Comparison of ENCODE assay signal across 18 cellular contexts in genomic region chr4:6721121-6721520, GRCh38. TPM values are rescaled to one million over a fixed set of nuclear protein-coding genes. Genes with fewer than 3 reads are reported as not detected.
A peak's percentile ranks its signal among the peaks of the same experiment; 100 is the strongest.
DNase-seq lines count a peak whose midpoint lies in the region; ATAC-seq lines count a peak whose summit lies in the region.
"Had no signal": no experiment of that assay in that cellular context is flagged by ENCODE, and none has a peak within 500 bp of the region (broad histone marks: within the 10 kb centered on the region; RNA-seq: fewer than 3 reads in every experiment).

No MANE protein-coding gene starts in this region.

- H3K27ac ChIP-seq in cingulate gyrus (ENCODE audit: low read depth, low read length), result peak overlapping the region; percentile 81
- H3K27ac ChIP-seq in aorta (ENCODE audit: low read depth in 1 of 2, low read length in 2 of 2), result no peak overlapping the region
- H3K27ac ChIP-seq: Peyer's patch had no signal

- H3K9me3 Mint-ChIP-seq in T-helper 2 cell treated with Interferon-gamma antibody and Interleukin-4, amounts not matched to agents 5 μg/mL and 100 μg/mL, for 36 hours, result no peaks in the 10 kb centered on the region
- H3K9me3 Mint-ChIP-seq in stimulated activated effector memory CD8-positive, alpha-beta T cell treated with anti-CD3 and anti-CD28 coated beads, Interleukin-12 subunit alpha, Interleukin-12 subunit beta, amount 100 ng/mL, for 72 hours, result no peaks in the 10 kb centered on the region

- H3K4me3 ChIP-seq in H7 (ENCODE audit: insufficient read depth, low read depth, low read length) (no peak overlapping the region), aorta (ENCODE audit: low read length in 2 of 2) (no peak overlapping the region)
- H3K4me3 ChIP-seq: Peyer's patch had no signal

- H3K27me3 ChIP-seq in H7 (ENCODE audit: control insufficient read depth, insufficient read depth, low read length) (no peaks in the 10 kb centered on the region), aorta (ENCODE audit: control insufficient read depth in 1 of 2, insufficient read depth in 2 of 2, low read length in 1 of 2) (no peaks in the 10 kb centered on the region)
- H3K27me3 ChIP-seq: Peyer's patch had no signal

- intact Hi-C loops in aorta (cut with DNase I), result loop anchor here in 1 of 2 donors (2.0 to 10.0 kb wide), 2 partner anchors 154 to 354 kb away; no protein-coding TSS in a partner anchor

- no peak for DNase-seq in T-helper 2 cell treated with Interferon-gamma antibody and Interleukin-4, amounts not matched to agents 5 μg/mL and 100 μg/mL, for 36 hours (ENCODE audit: low spot score)
- no peak for DNase-seq in T-helper 2 cell
- DNase-seq in H7, result peak; percentile 30
- DNase-seq in stimulated activated effector memory CD8-positive, alpha-beta T cell treated with anti-CD3 and anti-CD28 coated beads, Interleukin-12 subunit alpha, Interleukin-12 subunit beta, amount 100 ng/mL, for 72 hours (ENCODE audit: low spot score in 2 of 2), result no peak
- DNase-seq in NOMO-1 (lab: John Stamatoyannopoulos, UW; ENCODE audit: unreplicated experiment in 2 of 2), result no peak
- no peak for DNase-seq in SW 1271 (lab: John Stamatoyannopoulos, UW)
- no peak for DNase-seq in aorta
- DNase-seq: 8988T, DMS79 treated with DMSO at 0.1 percent for 48 hours, NCI-H187, NCI-H226, NCI-H524 treated with DMSO at 0.1 percent for 48 hours, Peyer's patch, SHP77 had no signal

- H3K27me3 Mint-ChIP-seq in T-helper 2 cell treated with Interferon-gamma antibody and Interleukin-4, amounts not matched to agents 5 μg/mL and 100 μg/mL, for 36 hours (ENCODE audit: low read depth), result no peaks in the 10 kb centered on the region

- no peak for ATAC-seq in stimulated activated effector memory CD8-positive, alpha-beta T cell treated with anti-CD3 and anti-CD28 coated beads, Interleukin-12 subunit alpha, Interleukin-12 subunit beta, amount 100 ng/mL, for 72 hours
- ATAC-seq in aorta (ENCODE audit: low FRiP score), result no peak

- no peaks in the 10 kb centered on the region for H3K4me1 ChIP-seq in aorta (ENCODE audit: control insufficient read depth in 1 of 2, insufficient read depth in 2 of 2, low read length in 2 of 2)

- peaks cover 22% of the 10 kb centered on the region for H3K4me1 Mint-ChIP-seq in T-helper 2 cell treated with Interferon-gamma antibody and Interleukin-4, amounts not matched to agents 5 μg/mL and 100 μg/mL, for 36 hours (ENCODE audit: low read depth)
- peaks cover 23% of the 10 kb centered on the region for H3K4me1 Mint-ChIP-seq in stimulated activated effector memory CD8-positive, alpha-beta T cell treated with anti-CD3 and anti-CD28 coated beads, Interleukin-12 subunit alpha, Interleukin-12 subunit beta, amount 100 ng/mL, for 72 hours

- no peaks in the 10 kb centered on the region for H3K36me3 ChIP-seq in H7 (replicated peaks; ENCODE audit: control insufficient read depth, insufficient read depth, low read length)
- H3K36me3 ChIP-seq in aorta (ENCODE audit: control insufficient read depth in 1 of 2, insufficient read depth in 2 of 2, low read length in 1 of 2), result no peaks in the 10 kb centered on the region
- H3K36me3 ChIP-seq: Peyer's patch had no signal

- peak overlapping the region; percentile 28 for H3K27ac Mint-ChIP-seq in T-helper 2 cell treated with Interferon-gamma antibody and Interleukin-4, amounts not matched to agents 5 μg/mL and 100 μg/mL, for 36 hours
- H3K27ac Mint-ChIP-seq in stimulated activated effector memory CD8-positive, alpha-beta T cell treated with anti-CD3 and anti-CD28 coated beads, Interleukin-12 subunit alpha, Interleukin-12 subunit beta, amount 100 ng/mL, for 72 hours, result peak overlapping the region; percentile 87

- H3K9me3 ChIP-seq in aorta (ENCODE audit: control insufficient read depth, low read length), result no peaks in the 10 kb centered on the region
- H3K9me3 ChIP-seq: Peyer's patch had no signal

- peaks cover 10% of the 10 kb centered on the region for H3K36me3 Mint-ChIP-seq in T-helper 2 cell treated with Interferon-gamma antibody and Interleukin-4, amounts not matched to agents 5 μg/mL and 100 μg/mL, for 36 hours (ENCODE audit: low read depth)
- H3K36me3 Mint-ChIP-seq in stimulated activated effector memory CD8-positive, alpha-beta T cell treated with anti-CD3 and anti-CD28 coated beads, Interleukin-12 subunit alpha, Interleukin-12 subunit beta, amount 100 ng/mL, for 72 hours, result peaks cover 33% of the 10 kb centered on the region

- 96 to 97% methylated on average over 10 of the region's 10 CpGs for WGBS in aorta, 2 donors

- no peak overlapping the region for H3K4me3 Mint-ChIP-seq in T-helper 2 cell treated with Interferon-gamma antibody and Interleukin-4, amounts not matched to agents 5 μg/mL and 100 μg/mL, for 36 hours
- no peak overlapping the region for H3K4me3 Mint-ChIP-seq in stimulated activated effector memory CD8-positive, alpha-beta T cell treated with anti-CD3 and anti-CD28 coated beads, Interleukin-12 subunit alpha, Interleukin-12 subunit beta, amount 100 ng/mL, for 72 hours

RNA-seq across cellular contexts. Expression of gene BLOC1S4, which starts 5.1 kb away (rescaled TPM):
- 35.5 and 39.7 TPM in 2 replicates for total RNA-seq in H7 (2014; rRNA removed; shearing (Covaris generic))
- total RNA-seq in aorta, result 10 to 100 TPM; 10.8 to 12.5 TPM
- 1 to 10 TPM; 8.6 to 8.8 TPM for polyA plus RNA-seq in aorta

RNA-seq across cellular contexts. Expression of gene MRFAP1L1, which starts 11.5 kb away (rescaled TPM):
- total RNA-seq in H7 (2014; rRNA removed; shearing (Covaris generic)), result 49.0 and 52.5 TPM in 2 replicates
- 10 to 100 TPM; 38.3 to 43.6 TPM for total RNA-seq in aorta
- polyA plus RNA-seq in aorta, result 10 to 100 TPM; 47.8 to 91.0 TPM

RNA-seq across cellular contexts. Expression of gene S100P, which starts 27.4 kb away (rescaled TPM):
- not detected in 2 replicates for total RNA-seq in H7 (2014; rRNA removed; shearing (Covaris generic))
- total RNA-seq in aorta, result 1 to 10 TPM; 1.9 to 7.2 TPM
- polyA plus RNA-seq in aorta, result 10 to 100 TPM in 1 of 2 donors, 1 to 10 TPM in 1; 4.3 to 17.2 TPM
- total RNA-seq: G401, HT1080, LHCN-M2 had no signal
